In genomic region chr14:85934123-85934885, GRCh38 we compare ENCODE assay signal across 9 cellular contexts.
DNase-seq lines count a peak whose midpoint lies in the region; ATAC-seq and TF ChIP-seq lines count a peak whose summit lies in the region.
"Had no signal": no experiment of that assay in that cellular context is flagged by ENCODE, and none has a peak within 500 bp of the region (broad histone marks: within the 10 kb centered on the region; RNA-seq: fewer than 3 reads in every experiment).

No MANE protein-coding gene starts in this region.

- TF ChIP-seq CTCF in BE2C (IDR thresholded peaks at IDR 0.05; ENCODE audit: low read depth, low read length), result no peak
- TF ChIP-seq CTCF in OCI-LY3 (IDR thresholded peaks at IDR 0.05; ENCODE audit: low read depth, low read length), result no peak
- no peak for TF ChIP-seq CTCF in gastroesophageal sphincter (IDR thresholded peaks at IDR 0.05)

- peaks cover 4% of the 10 kb centered on the region; the same call in 1 of the 2 replicates for H3K79me2 ChIP-seq in OCI-LY3 (ENCODE audit: low read length)

- H3K4me1 ChIP-seq in BE2C, result no peaks in the 10 kb centered on the region; the same call in 1 of the 2 replicates
- H3K4me1 ChIP-seq in OCI-LY3 (ENCODE audit: low read length), result peaks cover 15% of the 10 kb centered on the region
- H3K4me1 ChIP-seq in gastroesophageal sphincter, result no peaks in the 10 kb centered on the region

- H3K4me3 ChIP-seq in BE2C (ENCODE audit: low read depth, low read length) (peak overlapping the region; percentile 63), OCI-LY3 (ENCODE audit: low read length) (peak overlapping the region; percentile 84), gastroesophageal sphincter (peak overlapping the region; percentile 21 to 37)

- H3K27me3 ChIP-seq in BE2C (no peaks in the 10 kb centered on the region), OCI-LY3 (ENCODE audit: low read depth, low read length) (no peaks in the 10 kb centered on the region), gastroesophageal sphincter (no peaks in the 10 kb centered on the region)

- H2AFZ ChIP-seq in OCI-LY3 (ENCODE audit: low read depth, low read length), result peak overlapping the region; percentile 94

- 0 out of 2 replicates have a peak, but pooled peaks cover 2% of the 10 kb centered on the region for H3K9me3 ChIP-seq in BE2C
- peaks cover 16% of the 10 kb centered on the region; the same call in 1 of the 2 replicates for H3K9me3 ChIP-seq in OCI-LY3 (ENCODE audit: insufficient read depth, low read length)
- peaks cover 0 to 22% (median 0%) of the 10 kb centered on the region in 3 donors for H3K9me3 ChIP-seq in gastroesophageal sphincter

- peak overlapping the region; percentile 90 for H3K4me2 ChIP-seq in OCI-LY3 (ENCODE audit: low read length)

- ATAC-seq in GM19023 (IDR thresholded peaks at IDR 0.05; ENCODE audit: unreplicated experiment), result peak; percentile 92
- peak; percentile 94 for ATAC-seq in HG03159 (IDR thresholded peaks at IDR 0.05; ENCODE audit: unreplicated experiment)
- ATAC-seq in gastroesophageal sphincter, result no peak
- ATAC-seq: HCT116 had no signal

- H4K20me1 ChIP-seq in OCI-LY3 (ENCODE audit: insufficient read depth, low read length), result no peaks in the 10 kb centered on the region

- WGBS in gastroesophageal sphincter (ENCODE audit: low coverage in 1 of 2), 2 donors, result 73 to 74% methylated on average over 6 to 12 of the region's 12 CpGs

- TF ChIP-seq EP300 in gastroesophageal sphincter (IDR thresholded peaks at IDR 0.05), result no peak

- H3K9ac ChIP-seq in OCI-LY3 (ENCODE audit: low read length), result peak overlapping the region; percentile 79

- H3K27ac ChIP-seq in OCI-LY3 (ENCODE audit: low read length) (peak overlapping the region; percentile 86), gastroesophageal sphincter (peak overlapping the region in 1 of 4 donors; percentile 20)

- TF ChIP-seq POLR2A in gastroesophageal sphincter (IDR thresholded peaks at IDR 0.05), result no peak

- H3K36me3 ChIP-seq in BE2C (no peaks in the 10 kb centered on the region), OCI-LY3 (replicated peaks; ENCODE audit: low read depth, low read length) (peaks cover 3% of the 10 kb centered on the region), gastroesophageal sphincter (no peaks in the 10 kb centered on the region)

- DNase-seq in BE2C (peak; percentile 9), NCI-H446 (lab: John Stamatoyannopoulos, UW) (no peak)
- DNase-seq in activated T-cell treated with anti-CD3 and anti-CD28 coated beads, Interleukin-2, amount 50 U/mL, for 1 hour, result peak; percentile 52
- peak; percentile 2 to 5 for DNase-seq in stimulated activated CD4-positive, alpha-beta T cell treated with anti-CD3 and anti-CD28 coated beads, Interleukin-1b, Interleukin-23, amount 100 ng/mL, for 1 hour (ENCODE audit: low read depth in 2 of 2)

Comparison
In these comparisons a context has a peak if more than half of its experiments do, and no peak if none do; other contexts are left out.
1. DNase-seq: peak in BE2C (single experiment), activated T-cell treated with anti-CD3 and anti-CD28 coated beads, Interleukin-2, amount 50 U/mL, for 1 hour (single experiment) and stimulated activated CD4-positive, alpha-beta T cell treated with anti-CD3 and anti-CD28 coated beads, Interleukin-1b, Interleukin-23, amount 100 ng/mL, for 1 hour (2 of 2); none in NCI-H446 (0 of 2).
2. H3K4me3 ChIP-seq: peak in every context shown above with its lines; median percentile 84 in OCI-LY3; 63 in BE2C; 29 in gastroesophageal sphincter.